15 cellular contexts compared by ENCODE assay signal in genomic region chr9:90942555-90942954, GRCh38.
DNase-seq lines count a peak whose midpoint lies in the region; ATAC-seq lines count a peak whose summit lies in the region.
"Had no signal": no experiment of that assay in that cellular context is flagged by ENCODE, and none has a peak within 500 bp of the region (broad histone marks: within the 10 kb centered on the region; RNA-seq: fewer than 3 reads in every experiment).

No MANE protein-coding gene starts in this region.

- no peaks in the 10 kb centered on the region for H3K36me3 Mint-ChIP-seq in activated T-helper 17 cell treated with anti-CD3 and anti-CD28 coated beads, Interleukin-2, amount 50 U/mL, for 72 hours (ENCODE audit: low read depth)
- H3K36me3 Mint-ChIP-seq: CD8-positive, alpha-beta T cell; memory B cell had no signal

- no peak overlapping the region for H3K27ac Mint-ChIP-seq in activated T-helper 17 cell treated with anti-CD3 and anti-CD28 coated beads, Interleukin-2, amount 50 U/mL, for 72 hours
- H3K27ac Mint-ChIP-seq: CD8-positive, alpha-beta T cell; memory B cell had no signal

- ATAC-seq in GM18867 (IDR thresholded peaks at IDR 0.05; ENCODE audit: unreplicated experiment) (peak; percentile 78), HG03442 (IDR thresholded peaks at IDR 0.05; ENCODE audit: unreplicated experiment) (peak; percentile 63), GM21619 (IDR thresholded peaks at IDR 0.05; ENCODE audit: unreplicated experiment) (no peak), HG02884 (IDR thresholded peaks at IDR 0.05; ENCODE audit: unreplicated experiment) (no peak)
- peak; percentile 45 for ATAC-seq in activated T-helper 17 cell treated with anti-CD3 and anti-CD28 coated beads, Interleukin-2, amount 50 U/mL, for 72 hours (replicated peaks)
- ATAC-seq: CD8-positive, alpha-beta T cell; SK-N-SH treated with all-trans-retinoic acid at 6 μM for 48 hours had no signal

- H3K27me3 Mint-ChIP-seq in activated T-helper 17 cell treated with anti-CD3 and anti-CD28 coated beads, Interleukin-2, amount 50 U/mL, for 72 hours = peaks cover 29% of the 10 kb centered on the region

- no peak overlapping the region for H3K4me3 Mint-ChIP-seq in activated T-helper 17 cell treated with anti-CD3 and anti-CD28 coated beads, Interleukin-2, amount 50 U/mL, for 72 hours
- H3K4me3 Mint-ChIP-seq: CD8-positive, alpha-beta T cell; memory B cell had no signal

- no peaks in the 10 kb centered on the region for H3K4me1 Mint-ChIP-seq in activated T-helper 17 cell treated with anti-CD3 and anti-CD28 coated beads, Interleukin-2, amount 50 U/mL, for 72 hours
- H3K4me1 Mint-ChIP-seq: memory B cell had no signal

- H3K9me3 Mint-ChIP-seq in activated T-helper 17 cell treated with anti-CD3 and anti-CD28 coated beads, Interleukin-2, amount 50 U/mL, for 72 hours = no peaks in the 10 kb centered on the region
- H3K9me3 Mint-ChIP-seq: CD8-positive, alpha-beta T cell had no signal

- DNase-seq in myocyte (ENCODE audit: low read depth) (peak; percentile 84), EL (no peak)
- no peak for DNase-seq in activated effector memory CD4-positive, alpha-beta T cell treated with Interleukin-2 at 50 U/mL for 16 hours
- DNase-seq: activated CD4-positive, CD25-positive, alpha-beta regulatory T cell; CD8-positive, alpha-beta T cell; NCI-H1092 treated with DMSO at 0.1 percent for 48 hours; NK-92 treated with Interleukin-12 subunit alpha and Interleukin-12 subunit beta, amount 100 ng/mL, for 24 hours; thyroid gland had no signal

Comparison
In these comparisons a context has a peak if more than half of its experiments do, and no peak if none do; other contexts are left out.
1. ATAC-seq: peak in GM18867 (single experiment), HG03442 (single experiment) and activated T-helper 17 cell treated with anti-CD3 and anti-CD28 coated beads, Interleukin-2, amount 50 U/mL, for 72 hours (single experiment); none in GM21619 (single experiment) and HG02884 (single experiment).